ENCODE assay signal across 13 cellular contexts in genomic region chr22:42673898-42674390, GRCh38. TPM values are rescaled to one million over a fixed set of nuclear protein-coding genes. Genes with fewer than 3 reads are reported as not detected.
A peak's percentile ranks its signal among the peaks of the same experiment; 100 is the strongest.
DNase-seq lines count a peak whose midpoint lies in the region; ATAC-seq and TF ChIP-seq lines count a peak whose summit lies in the region.
"Had no signal": no experiment of that assay in that cellular context is flagged by ENCODE, and none has a peak within 500 bp of the region (broad histone marks: within the 10 kb centered on the region; RNA-seq: fewer than 3 reads in every experiment).

No MANE protein-coding gene starts in this region.

- no peak overlapping the region for H4K5ac ChIP-seq in mesendoderm (ENCODE audit: low read length)

- ATAC-seq in HG03095 (IDR thresholded peaks at IDR 0.05; ENCODE audit: unreplicated experiment) = no peak

- WGBS in mesendoderm (ENCODE audit: extremely low coverage, insufficient coverage, low lambda C conversion rate) = no CpG with 5 or more reads among the region's 2 CpGs

- no peaks in the 10 kb centered on the region for H3K79me2 ChIP-seq in mesendoderm (ENCODE audit: control insufficient read depth, insufficient read depth, low read length)

- no peaks in the 10 kb centered on the region for H3K36me3 Mint-ChIP-seq in activated T-cell treated with anti-CD3 and anti-CD28 coated beads, Interleukin-2, amount 50 U/mL, for 24 hours (ENCODE audit: low read depth)

- no peak for TF ChIP-seq CTCF in epithelial cell of proximal tubule (conservative IDR thresholded peaks at IDR 0.05; ENCODE audit: low read depth, low read length)

- H3K4me3 Mint-ChIP-seq in activated T-cell treated with anti-CD3 and anti-CD28 coated beads, Interleukin-2, amount 50 U/mL, for 24 hours = no peak overlapping the region

- no peaks in the 10 kb centered on the region for H3K4me1 ChIP-seq in mesendoderm (ENCODE audit: control insufficient read depth, low read depth, low read length)

- no peak overlapping the region for H3K4me2 ChIP-seq in mesendoderm (ENCODE audit: low read length)

- H3K4me1 Mint-ChIP-seq in activated T-cell treated with anti-CD3 and anti-CD28 coated beads, Interleukin-2, amount 50 U/mL, for 24 hours (ENCODE audit: low read depth) = peaks cover 10% of the 10 kb centered on the region

- H4K8ac ChIP-seq in mesendoderm (ENCODE audit: low read depth, low read length) = no peak overlapping the region

- no peak overlapping the region for H3K27ac Mint-ChIP-seq in activated T-cell treated with anti-CD3 and anti-CD28 coated beads, Interleukin-2, amount 50 U/mL, for 24 hours

- no peaks in the 10 kb centered on the region for H3K27me3 Mint-ChIP-seq in activated T-cell treated with anti-CD3 and anti-CD28 coated beads, Interleukin-2, amount 50 U/mL, for 24 hours

- no peaks in the 10 kb centered on the region for H3K79me1 ChIP-seq in mesendoderm (ENCODE audit: low read length)

- no peak overlapping the region for H3K4ac ChIP-seq in mesendoderm (ENCODE audit: low read depth, low read length)

- no peaks in the 10 kb centered on the region for H3K36me3 ChIP-seq in mesendoderm (ENCODE audit: control insufficient read depth, insufficient read depth, low read length)

- H2AK5ac ChIP-seq in mesendoderm (ENCODE audit: low read length) = no peak overlapping the region

- no peak overlapping the region for H2BK15ac ChIP-seq in mesendoderm (replicated peaks; ENCODE audit: low read depth)

- no peak overlapping the region for H3K27ac ChIP-seq in mesendoderm (ENCODE audit: low read depth, low read length)

- H3K9ac ChIP-seq in mesendoderm (ENCODE audit: low read length) = no peak overlapping the region

- H3K9me3 Mint-ChIP-seq in activated T-cell treated with anti-CD3 and anti-CD28 coated beads, Interleukin-2, amount 50 U/mL, for 24 hours = no peaks in the 10 kb centered on the region

- H3K23ac ChIP-seq in mesendoderm (ENCODE audit: low read length) = no peak overlapping the region

- H2BK5ac ChIP-seq in mesendoderm (ENCODE audit: low read length) = no peak overlapping the region

- no peaks in the 10 kb centered on the region for H3K27me3 ChIP-seq in mesendoderm (ENCODE audit: insufficient read depth, low read length, poor library complexity)

- no peak overlapping the region for H3K4me3 ChIP-seq in epithelial cell of proximal tubule (ENCODE audit: low read depth, low read length)
- no peak overlapping the region for H3K4me3 ChIP-seq in mesendoderm (ENCODE audit: low read length)

- H2BK120ac ChIP-seq in mesendoderm (ENCODE audit: low read depth, low read length) = no peak overlapping the region

- H3K56ac ChIP-seq in mesendoderm (ENCODE audit: low read length) = no peak overlapping the region

- DNase-seq in COLO668 (lab: John Stamatoyannopoulos, UW; ENCODE audit: unreplicated experiment) = peak; percentile 27
- DNase-seq in NCI-H2196 treated with DMSO at 0.1 percent for 48 hours (lab: John Stamatoyannopoulos, UW; ENCODE audit: unreplicated experiment) = peak; percentile 80
- peak; percentile 53 for DNase-seq in epithelial cell of proximal tubule (ENCODE audit: low read depth)
- peak; percentile 23 for DNase-seq in mesendoderm
- DNase-seq in activated T-cell treated with anti-CD3 and anti-CD28 coated beads, Interleukin-2, amount 50 U/mL, for 24 hours = no peak
- no peak for DNase-seq in NCI-H748 (lab: John Stamatoyannopoulos, UW; ENCODE audit: unreplicated experiment)
- no peak for DNase-seq in retina
- DNase-seq: activated effector memory CD4-positive, alpha-beta T cell treated with Interleukin-2 at 50 U/mL for 16 hours; C1 segment of cervical spinal cord; hypothalamus; NCI-H1694 treated with DMSO at 0.1 percent for 48 hours had no signal

- H3K18ac ChIP-seq in mesendoderm (ENCODE audit: low read length) = no peak overlapping the region

RNA-seq across cellular contexts. Expression of gene CYB5R3, which starts 24.8 kb away (rescaled TPM):
- total RNA-seq in epithelial cell of proximal tubule = 122 and 136 TPM in 2 replicates
- polyA plus RNA-seq in mesendoderm (2013, experiment 1 of 2) = 96.2 TPM
- 99.0 TPM for polyA plus RNA-seq in mesendoderm (2013, experiment 2 of 2)

RNA-seq across cellular contexts. Expression of gene ATP5MGL, which starts 33.5 kb away (rescaled TPM):
- 0.58 TPM in 1 of 2 replicates, not detected in the other for total RNA-seq in epithelial cell of proximal tubule
- polyA plus RNA-seq in mesendoderm (2013, experiment 1 of 2) = not detected
- polyA plus RNA-seq in mesendoderm (2013, experiment 2 of 2) = not detected
- total RNA-seq: RPMI7951 had no signal

RNA-seq across cellular contexts. Expression of gene A4GALT, which starts 46.7 kb away (rescaled TPM):
- 16.2 and 17.8 TPM in 2 replicates for total RNA-seq in epithelial cell of proximal tubule
- 5.9 TPM for polyA plus RNA-seq in mesendoderm (2013, experiment 1 of 2)
- 5.8 TPM for polyA plus RNA-seq in mesendoderm (2013, experiment 2 of 2)

RNA-seq across cellular contexts. Expression of gene POLDIP3, which starts 59.3 kb away (rescaled TPM):
- total RNA-seq in epithelial cell of proximal tubule = 35.0 and 40.2 TPM in 2 replicates
- 48.7 TPM for polyA plus RNA-seq in mesendoderm (2013, experiment 1 of 2)
- polyA plus RNA-seq in mesendoderm (2013, experiment 2 of 2) = 47.6 TPM

Comparison
In these comparisons a context has a peak if more than half of its experiments do, and no peak if none do; other contexts are left out.
1. DNase-seq: peak in COLO668 (single experiment), NCI-H2196 treated with DMSO at 0.1 percent for 48 hours (single experiment), epithelial cell of proximal tubule (single experiment) and mesendoderm (single experiment); none in activated T-cell treated with anti-CD3 and anti-CD28 coated beads, Interleukin-2, amount 50 U/mL, for 24 hours (single experiment), NCI-H748 (single experiment) and retina (single experiment).